7 cellular contexts compared by ENCODE assay signal in genomic region chr20:61361501-61361900, GRCh38.
"Had no signal": no experiment of that assay in that cellular context is flagged by ENCODE, and none has a peak within 500 bp of the region (broad histone marks: within the 10 kb centered on the region; RNA-seq: fewer than 3 reads in every experiment).

No MANE protein-coding gene starts in this region.

- ATAC-seq: HCT116 had no signal

- H3K36me3 ChIP-seq: HAP-1 had no signal

- H3K4me3 ChIP-seq: GM23248, HAP-1 had no signal

- DNase-seq: GM23248, GOT3, H7, HFFc6, IMR-90 had no signal

- H3K9me3 ChIP-seq: HAP-1 had no signal

- H3K9ac ChIP-seq: GM23248 had no signal

- H2AFZ ChIP-seq: GM23248 had no signal

- H3K27ac ChIP-seq: GM23248 had no signal

- H3K4me1 ChIP-seq: HAP-1 had no signal
